In genomic region chr3:65685621-65686020, GRCh38 we compare ENCODE assay signal across 18 cellular contexts.
DNase-seq lines count a peak whose midpoint lies in the region; ATAC-seq and TF ChIP-seq lines count a peak whose summit lies in the region.
"Had no signal": no experiment of that assay in that cellular context is flagged by ENCODE, and none has a peak within 500 bp of the region (broad histone marks: within the 10 kb centered on the region; RNA-seq: fewer than 3 reads in every experiment).

No MANE protein-coding gene starts in this region.

- no peaks in the 10 kb centered on the region for H3F3A ChIP-seq in GM23338 (replicated peaks; ENCODE audit: low read depth)

- H3K4me1 Mint-ChIP-seq in GM23338 (peaks cover 12% of the 10 kb centered on the region), type B pancreatic cell (ENCODE audit: unreplicated experiment) (peaks cover 17% of the 10 kb centered on the region)
- H3K4me1 Mint-ChIP-seq: activated T-helper 17 cell treated with anti-CD3 and anti-CD28 coated beads, Interleukin-2, amount 50 U/mL, for 72 hours; CD4-positive, alpha-beta memory T cell had no signal

- H2AFZ ChIP-seq in GM23338 (no peak overlapping the region), OCI-LY7 (ENCODE audit: low read length) (no peak overlapping the region)

- no peak overlapping the region for H3K4me3 Mint-ChIP-seq in GM23338
- H3K4me3 Mint-ChIP-seq in type B pancreatic cell, result no peak overlapping the region
- H3K4me3 Mint-ChIP-seq: activated T-helper 17 cell treated with anti-CD3 and anti-CD28 coated beads, Interleukin-2, amount 50 U/mL, for 72 hours; CD4-positive, alpha-beta memory T cell had no signal

- H3K27me3 Mint-ChIP-seq in GM23338 (ENCODE audit: insufficient read depth, low read depth, poor library complexity) (no peaks in the 10 kb centered on the region), type B pancreatic cell (no peaks in the 10 kb centered on the region)
- H3K27me3 Mint-ChIP-seq: activated T-helper 17 cell treated with anti-CD3 and anti-CD28 coated beads, Interleukin-2, amount 50 U/mL, for 72 hours; CD4-positive, alpha-beta memory T cell had no signal

- DNase-seq in GM23338 (ENCODE audit: low spot score) (no peak), SJCRH30 (peak; percentile 25 to 62), fibroblast of the aortic adventitia (ENCODE audit: low read depth) (peak; percentile 41), renal cortical epithelial cell (ENCODE audit: low read depth) (peak; percentile 25), hepatic stellate cell (ENCODE audit: low spot score) (no peak), OCI-LY7 (ENCODE audit: low spot score) (no peak), type B pancreatic cell (ENCODE audit: extremely low spot score, unreplicated experiment) (no peak)
- DNase-seq: activated CD4-positive, alpha-beta T cell treated with anti-CD3 and anti-CD28 coated beads, Interleukin-2, amount 50 U/mL, for 48 hours; CD4-positive, alpha-beta memory T cell; GF-D8; KBM-7; NCI-H1694 treated with DMSO at 0.1 percent for 48 hours; NCI-H774; SIG-M5; stimulated activated naive CD8-positive, alpha-beta T cell treated with anti-CD3 and anti-CD28 coated beads, Interleukin-15, Interleukin-2, amounts not matched to agents 100 U/mL and 50 U/mL, for 24 hours had no signal

- POLR2A ChIA-PET in OCI-LY7 (lab: Charles Lee), result no interaction called here

- H3K36me3 Mint-ChIP-seq in GM23338 (ENCODE audit: low read depth), result no peaks in the 10 kb centered on the region
- no peaks in the 10 kb centered on the region for H3K36me3 Mint-ChIP-seq in type B pancreatic cell
- H3K36me3 Mint-ChIP-seq: CD4-positive, alpha-beta memory T cell had no signal

- no peaks in the 10 kb centered on the region for H3K27me3 ChIP-seq in GM23338 (ENCODE audit: insufficient read depth)
- H3K27me3 ChIP-seq in SJCRH30, result no peaks in the 10 kb centered on the region

- H4K20me1 ChIP-seq in GM23338 (replicated peaks; ENCODE audit: insufficient read depth), result no peaks in the 10 kb centered on the region
- no peaks in the 10 kb centered on the region for H4K20me1 ChIP-seq in OCI-LY7 (ENCODE audit: insufficient read depth, low read length)

- H3K36me3 ChIP-seq in GM23338 (ENCODE audit: insufficient read depth), result no peaks in the 10 kb centered on the region
- H3K36me3 ChIP-seq in SJCRH30, result no peaks in the 10 kb centered on the region
- H3K36me3 ChIP-seq in OCI-LY7 (ENCODE audit: insufficient read depth, low read length), result no peaks in the 10 kb centered on the region
- H3K36me3 ChIP-seq: HAP-1 had no signal

- H3K4me1 ChIP-seq in GM23338 (ENCODE audit: insufficient read depth) (peaks cover 6% of the 10 kb centered on the region), SJCRH30 (peaks cover 9% of the 10 kb centered on the region; the same call in 1 of the 2 replicates), OCI-LY7 (ENCODE audit: insufficient read depth, low read length, poor library complexity, severe bottlenecking) (no peaks in the 10 kb centered on the region)
- H3K4me1 ChIP-seq: HAP-1 had no signal

- intact Hi-C loops in OCI-LY7 (cut with micrococcal nuclease; ENCODE audit: unreplicated experiment), result no loop called here

- ATAC-seq in GM23338 (no peak), GM21529 (IDR thresholded peaks at IDR 0.05; ENCODE audit: unreplicated experiment) (no peak)
- ATAC-seq: activated T-helper 17 cell treated with anti-CD3 and anti-CD28 coated beads, Interleukin-2, amount 50 U/mL, for 72 hours; stimulated activated naive CD8-positive, alpha-beta T cell treated with anti-CD3 and anti-CD28 coated beads, Interleukin-15, Interleukin-2, amounts not matched to agents 100 U/mL and 50 U/mL, for 24 hours had no signal

- no peak overlapping the region for H3K27ac Mint-ChIP-seq in GM23338
- H3K27ac Mint-ChIP-seq in type B pancreatic cell, result no peak overlapping the region
- H3K27ac Mint-ChIP-seq: activated T-helper 17 cell treated with anti-CD3 and anti-CD28 coated beads, Interleukin-2, amount 50 U/mL, for 72 hours; CD4-positive, alpha-beta memory T cell had no signal

- peaks cover 13% of the 10 kb centered on the region; the same call in 1 of the 2 replicates for H3K79me2 ChIP-seq in GM23338 (replicated peaks; ENCODE audit: insufficient read depth)
- H3K79me2 ChIP-seq in OCI-LY7 (ENCODE audit: insufficient read depth, low read depth, low read length), result no peaks in the 10 kb centered on the region

- TF ChIP-seq CTCF in GM23338 (conservative IDR thresholded peaks at IDR 0.05; ENCODE audit: low read depth in 2 of 2) (no peak), fibroblast of the aortic adventitia (IDR thresholded peaks at IDR 0.05; ENCODE audit: insufficient read depth, low read length) (no peak), OCI-LY7 (conservative IDR thresholded peaks at IDR 0.05; ENCODE audit: low read length) (no peak), type B pancreatic cell (conservative IDR thresholded peaks at IDR 0.05) (no peak)

- H3K4me3 ChIP-seq in GM23338 (no peak overlapping the region), SJCRH30 (no peak overlapping the region), fibroblast of the aortic adventitia (ENCODE audit: low read depth, low read length) (no peak overlapping the region), OCI-LY7 (ENCODE audit: low read depth, low read length, poor library complexity, severe bottlenecking) (no peak overlapping the region)
- H3K4me3 ChIP-seq: HAP-1 had no signal

- H3K9me3 ChIP-seq in SJCRH30 (replicated peaks) (no peaks in the 10 kb centered on the region), OCI-LY7 (ENCODE audit: low read length) (no peaks in the 10 kb centered on the region)
- H3K9me3 ChIP-seq: HAP-1 had no signal

- H3K9me2 ChIP-seq in GM23338 (ENCODE audit: insufficient read depth) (0 out of 2 replicates have a peak, but pooled peaks cover 5% of the 10 kb centered on the region), OCI-LY7 (ENCODE audit: insufficient read depth, low read length) (no peaks in the 10 kb centered on the region)

- no TSS peak for BruUV-seq in OCI-LY7 (replicated peaks; lab: Mats Ljungman, UMichigan)

- CTCF ChIA-PET in OCI-LY7 (lab: Charles Lee; ENCODE audit: unreplicated experiment), result no interaction called here

- H3K4me2 ChIP-seq in GM23338 (no peak overlapping the region), OCI-LY7 (ENCODE audit: low read length) (no peak overlapping the region)

- H3K9me3 Mint-ChIP-seq in GM23338 (no peaks in the 10 kb centered on the region), type B pancreatic cell (no peaks in the 10 kb centered on the region)

- H3K27ac ChIP-seq in GM23338 (ENCODE audit: low read depth) (peak overlapping the region; percentile 79), SJCRH30 (no peak overlapping the region), OCI-LY7 (ENCODE audit: low read depth, low read length, poor library complexity, severe bottlenecking) (no peak overlapping the region)

TF ChIP-seq in GM23338, 12 proteins besides CTCF, POLR2A, EP300 and RAD21 (continues in another document):
- no peak for TF ChIP-seq EZH2 (IDR thresholded peaks at IDR 0.05; ENCODE audit: low read depth, unreplicated experiment)
- no peak for TF ChIP-seq POLR2AphosphoS5 (IDR thresholded peaks at IDR 0.05; ENCODE audit: low read depth)
- TF ChIP-seq ETS1 (IDR thresholded peaks at IDR 0.05), result no peak
- TF ChIP-seq ZNF114 (CRISPR knock-in tag; IDR thresholded peaks at IDR 0.05), result no peak
- TF ChIP-seq NANOG (IDR thresholded peaks at IDR 0.05; ENCODE audit: borderline replicate concordance), result no peak
- no peak for TF ChIP-seq STAT1 (IDR thresholded peaks at IDR 0.05; ENCODE audit: unreplicated experiment)
- no peak for TF ChIP-seq JUNB (IDR thresholded peaks at IDR 0.05; ENCODE audit: unreplicated experiment)
- TF ChIP-seq ZNF331 (CRISPR knock-in tag; IDR thresholded peaks at IDR 0.05; ENCODE audit: low read depth), result no peak
- no peak for TF ChIP-seq EZH2phosphoT487 (IDR thresholded peaks at IDR 0.05; ENCODE audit: unreplicated experiment)
- TF ChIP-seq REST (IDR thresholded peaks at IDR 0.05; ENCODE audit: unreplicated experiment), result no peak

Comparison
In these comparisons a context has a peak if more than half of its experiments do, and no peak if none do; other contexts are left out.
1. DNase-seq: peak in SJCRH30 (2 of 2), fibroblast of the aortic adventitia (single experiment) and renal cortical epithelial cell (single experiment); none in GM23338 (single experiment), hepatic stellate cell (single experiment), OCI-LY7 (single experiment) and type B pancreatic cell (single experiment).